Comparison of ENCODE assay signal across 1 cellular context in the genomic region with DNA sequence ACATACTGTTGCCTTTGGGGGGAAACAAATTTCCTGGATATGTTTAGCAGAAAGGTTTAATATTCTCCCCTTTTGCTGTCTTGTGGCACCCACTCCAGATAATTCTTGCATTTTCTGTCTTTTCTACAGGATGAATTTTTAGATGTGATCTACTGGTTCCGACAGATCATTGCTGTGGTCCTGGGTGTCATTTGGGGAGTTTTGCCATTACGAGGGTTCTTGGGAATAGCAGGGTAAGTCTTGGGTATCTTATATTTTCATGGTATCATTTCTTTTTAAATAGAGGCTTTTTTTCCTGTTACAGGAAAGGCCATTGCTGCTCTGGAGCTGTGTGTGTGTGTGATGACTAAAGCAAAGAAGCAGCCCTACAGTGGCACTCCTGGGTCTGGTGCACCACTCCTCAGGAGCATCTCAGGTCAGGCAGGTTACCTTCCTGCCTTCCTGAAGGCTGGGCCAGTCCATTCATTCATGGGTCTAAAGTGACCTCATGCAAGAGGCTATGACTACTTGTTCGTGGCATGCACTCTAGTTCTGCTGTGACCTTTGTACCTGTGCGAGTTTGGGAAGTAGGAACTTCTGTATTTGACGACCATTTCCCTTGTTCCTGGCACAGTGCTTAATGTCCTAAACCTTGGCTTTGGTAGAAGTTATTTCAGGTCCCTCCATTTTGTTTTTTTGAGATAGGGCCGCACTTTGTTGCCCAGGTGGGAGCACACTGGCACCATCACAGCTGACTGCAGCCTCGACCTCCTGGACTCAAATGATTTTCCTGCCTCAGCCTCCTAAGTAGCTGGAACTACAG.
TF ChIP-seq lines count a peak whose summit lies in the region.

No MANE protein-coding gene starts in this region.

TF ChIP-seq in endothelial cell of umbilical vein, 7 proteins besides CTCF, POLR2A, EP300 and RAD21:
- TF ChIP-seq MYC (IDR thresholded peaks at IDR 0.05; ENCODE audit: low read depth, low read length) (no peak), EZH2 (IDR thresholded peaks at IDR 0.05; ENCODE audit: borderline replicate concordance, low read depth, low read length, severe bottlenecking) (no peak), GATA2 (IDR thresholded peaks at IDR 0.05; ENCODE audit: insufficient read depth, insufficient read length, low read depth, low read length) (no peak), FOS (IDR thresholded peaks at IDR 0.05; ENCODE audit: borderline replicate concordance, insufficient read depth, low read length) (no peak), JUN (IDR thresholded peaks at IDR 0.05; ENCODE audit: borderline replicate concordance, insufficient read depth, insufficient read length, low read depth) (no peak), POLR2AphosphoS5 (IDR thresholded peaks at IDR 0.05; ENCODE audit: insufficient read depth, low read depth, low read length) (no peak)
- TF ChIP-seq, protein P1, sequence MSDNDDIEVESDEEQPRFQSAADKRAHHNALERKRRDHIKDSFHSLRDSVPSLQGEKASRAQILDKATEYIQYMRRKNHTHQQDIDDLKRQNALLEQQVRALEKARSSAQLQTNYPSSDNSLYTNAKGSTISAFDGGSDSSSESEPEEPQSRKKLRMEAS (IDR thresholded peaks at IDR 0.05; ENCODE audit: insufficient read depth, insufficient read length): no peak
